ENCODE assay signal across 26 cellular contexts in the genomic region with DNA sequence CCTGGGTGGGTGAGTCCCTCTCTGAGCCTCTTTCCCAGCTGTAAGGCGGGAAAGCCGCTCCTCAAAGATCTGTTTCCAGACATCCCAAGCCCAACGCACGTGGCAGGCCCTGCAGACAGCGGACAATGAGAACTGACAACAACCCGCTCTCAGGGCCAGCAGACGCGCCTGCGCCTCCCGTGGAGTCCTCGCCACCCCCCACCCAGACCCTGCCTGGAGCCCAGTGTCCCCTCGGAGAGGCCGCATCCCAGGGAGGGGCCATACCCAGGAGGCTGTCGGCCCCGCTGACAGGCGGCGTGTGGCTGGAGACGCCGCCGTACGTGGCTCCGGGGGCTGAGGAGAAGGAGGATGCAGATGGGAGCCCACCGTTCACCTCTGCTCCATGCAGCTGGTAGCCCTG.
"Had no signal": no experiment of that assay in that cellular context is flagged by ENCODE, and none has a peak within 500 bp of the region (broad histone marks: within the 10 kb centered on the region; RNA-seq: fewer than 3 reads in every experiment).

No MANE protein-coding gene starts in this region.

- H3K27me3 ChIP-seq: dorsolateral prefrontal cortex, hepatocyte, ovary, right lobe of liver, testis, tibial nerve, upper lobe of left lung had no signal

- H3K4me1 Mint-ChIP-seq: nephron had no signal

- H3K27ac ChIP-seq: dorsolateral prefrontal cortex, hepatocyte, ovary, right lobe of liver, testis, tibial nerve, upper lobe of left lung had no signal

- H3K27me3 Mint-ChIP-seq: naive B cell had no signal

- H2AFZ ChIP-seq: hepatocyte had no signal

- H3K36me3 ChIP-seq: ovary, right lobe of liver had no signal

- H3K9me3 Mint-ChIP-seq: mesothelial cell of epicardium, naive B cell, nephron had no signal

- H3K79me2 ChIP-seq: hepatocyte had no signal

- H3K4me2 ChIP-seq: hepatocyte had no signal

- H3K9me3 ChIP-seq: mucosa of descending colon, ovary, right lobe of liver, testis, tibial nerve, upper lobe of left lung had no signal

- DNase-seq: dorsolateral prefrontal cortex; effector CD4-positive, alpha-beta T cell; head of caudate nucleus; mesenchymal stem cell; mucosa of descending colon; naive B cell; occipital lobe; ovary; retina; small intestine; stimulated activated CD4-positive, alpha-beta T cell treated with anti-CD3 and anti-CD28 coated beads, Interleukin-15, amount 100 ng/mL, for 24 hours; stimulated activated CD4-positive, alpha-beta T cell treated with anti-CD3 and anti-CD28 coated beads, Interleukin-2, amount 100 ng/mL, for 48 hours; stimulated activated naive CD4-positive, alpha-beta T cell; substantia nigra; testis had no signal

- H3K4me3 Mint-ChIP-seq: mesothelial cell of epicardium, naive B cell, nephron had no signal

- FAIRE-seq: colon, frontal cortex, kidney, small intestine, urothelium cell line had no signal

- ATAC-seq: left lobe of liver, mucosa of descending colon, right lobe of liver had no signal

- H3K27ac Mint-ChIP-seq: mesothelial cell of epicardium, naive B cell, nephron had no signal

- H3K4me1 ChIP-seq: right lobe of liver, testis, tibial nerve, upper lobe of left lung had no signal

- H3K4me3 ChIP-seq: dorsolateral prefrontal cortex, hepatocyte, mucosa of descending colon, ovary, right lobe of liver, testis, tibial nerve, upper lobe of left lung had no signal
